ENCODE assay signal across 12 cellular contexts in the genomic region with DNA sequence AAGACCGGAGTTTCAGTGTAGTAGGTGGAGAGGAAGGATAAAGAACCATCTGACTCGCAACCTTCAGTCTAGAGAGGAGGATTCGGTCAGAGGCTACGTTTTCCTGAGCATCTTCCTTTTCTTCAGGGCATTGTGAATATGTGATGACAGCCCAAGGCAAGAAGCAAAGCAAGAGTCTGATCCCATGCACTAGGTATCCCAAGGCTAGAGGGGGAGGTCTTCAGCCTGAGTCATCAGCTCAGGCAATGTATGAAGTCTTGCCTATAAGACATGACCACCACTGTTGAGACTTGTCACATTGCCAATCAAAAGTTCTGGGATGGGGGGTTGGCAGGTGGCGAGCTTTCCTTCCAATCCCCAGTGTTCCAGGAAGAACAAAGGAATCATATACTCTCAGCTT.
A peak's percentile ranks its signal among the peaks of the same experiment; 100 is the strongest.
DNase-seq lines count a peak whose midpoint lies in the region; ATAC-seq and TF ChIP-seq lines count a peak whose summit lies in the region.
"Had no signal": no experiment of that assay in that cellular context is flagged by ENCODE, and none has a peak within 500 bp of the region (broad histone marks: within the 10 kb centered on the region; RNA-seq: fewer than 3 reads in every experiment).

No MANE protein-coding gene starts in this region.

- intact Hi-C loops in prostate gland (cut with DNase I): no loop called here

- no peaks in the 10 kb centered on the region for H4K20me1 ChIP-seq in GM23248 (ENCODE audit: insufficient read depth)
- no peaks in the 10 kb centered on the region for H4K20me1 ChIP-seq in fibroblast of lung (ENCODE audit: control insufficient read depth, extremely low read depth, insufficient read depth, low read length)

- no peaks in the 10 kb centered on the region for H3K27me3 ChIP-seq in GM23248 (replicated peaks; ENCODE audit: insufficient read depth)
- H3K27me3 ChIP-seq in SJCRH30: no peaks in the 10 kb centered on the region
- H3K27me3 ChIP-seq in fibroblast of lung (ENCODE audit: control insufficient read depth, insufficient read depth, low read length): no peaks in the 10 kb centered on the region
- no peaks in the 10 kb centered on the region for H3K27me3 ChIP-seq in prostate gland (replicated peaks; ENCODE audit: insufficient read depth)

- ATAC-seq in GM19023 (IDR thresholded peaks at IDR 0.05; ENCODE audit: unreplicated experiment): no peak

- TF ChIP-seq CTCF in fibroblast of lung (conservative IDR thresholded peaks at IDR 0.05 in 1 of 2, IDR thresholded peaks at IDR 0.05 in 1 of 2; ENCODE audit: low read depth in 1 of 2, low read length in 2 of 2) (no peak), prostate gland (IDR thresholded peaks at IDR 0.05) (no peak)

- H3K9me3 ChIP-seq in GM23248 (ENCODE audit: low read depth): no peaks in the 10 kb centered on the region
- no peaks in the 10 kb centered on the region for H3K9me3 ChIP-seq in SJCRH30 (replicated peaks)
- H3K9me3 ChIP-seq in fibroblast of lung (ENCODE audit: control insufficient read depth, insufficient read depth, low read depth, low read length): no peaks in the 10 kb centered on the region
- H3K9me3 ChIP-seq in prostate gland: no peaks in the 10 kb centered on the region

- H3K4me3 ChIP-seq in GM23248 (0 out of 2 replicates have a peak overlapping the region, but pooled peaks have one; percentile 4), SJCRH30 (no peak overlapping the region), fibroblast of lung (replicated peaks in 1 of 4; ENCODE audit: control extremely low read depth in 1 of 4, insufficient read depth in 1 of 4, low read depth in 3 of 4, low read length in 4 of 4) (no peak overlapping the region), skeletal muscle cell (ENCODE audit: low read depth, low read length) (no peak overlapping the region), prostate gland (no peak overlapping the region)

- H3K9me2 ChIP-seq in GM23248 (ENCODE audit: insufficient read depth): no peaks in the 10 kb centered on the region

- in situ Hi-C loops in GM23248 (cut with MboI): no loop called here

- WGBS in GM23248 (ENCODE audit: low coverage in 1 of 2, low lambda C conversion rate in 2 of 2, missing lambda C conversion rate in 2 of 2), 2 experiments: 27 to 28% methylated on average over 5 of the region's 5 CpGs
- WGBS in prostate gland: 66% methylated on average over 5 of the region's 5 CpGs

- DNase-seq in GM23248: no peak
- peak; percentile 41 to 45 for DNase-seq in SJCRH30
- DNase-seq in fibroblast of lung (ENCODE audit: low read depth in 2 of 2): peak; percentile 32 to 80
- DNase-seq in skeletal muscle cell (ENCODE audit: low read depth): peak; percentile 67
- DNase-seq in NCI-H446 (lab: John Stamatoyannopoulos, UW): no peak
- DNase-seq in prostate gland (ENCODE audit: low spot score): no peak
- no peak for DNase-seq in DMS153 treated with DMSO at 0.1 percent for 48 hours (lab: John Stamatoyannopoulos, UW; ENCODE audit: unreplicated experiment)
- DNase-seq: activated naive CD4-positive, alpha-beta T cell treated with anti-CD3 and anti-CD28 coated beads, Interleukin-2, amount 10 ng/mL, durations not matched to agents 7 days and 5 days; immature natural killer cell; NCI-H524 treated with DMSO at 0.1 percent for 48 hours had no signal

- H3K27ac ChIP-seq in GM23248 (peak overlapping the region; percentile 97), SJCRH30 (peak overlapping the region; percentile 67), fibroblast of lung (ENCODE audit: insufficient read depth, low read length) (peak overlapping the region; percentile 94), prostate gland (no peak overlapping the region)
- H3K27ac ChIP-seq: C4-2B had no signal

- peak overlapping the region; percentile 70 for H3K4me2 ChIP-seq in GM23248 (ENCODE audit: unreplicated experiment)
- no peak overlapping the region for H3K4me2 ChIP-seq in fibroblast of lung (ENCODE audit: extremely low read depth, insufficient read depth, low read length)

- H3K9ac ChIP-seq in GM23248: peak overlapping the region; percentile 78
- peak overlapping the region; percentile 1 for H3K9ac ChIP-seq in fibroblast of lung (ENCODE audit: insufficient read depth, low read length)

- H3K4me1 ChIP-seq in GM23248 (ENCODE audit: insufficient read depth) (peaks cover 46% of the 10 kb centered on the region), SJCRH30 (peaks cover 52% of the 10 kb centered on the region), fibroblast of lung (ENCODE audit: control insufficient read depth, extremely low read depth, insufficient read depth, low read length) (peaks cover 30% of the 10 kb centered on the region), prostate gland (replicated peaks) (no peaks in the 10 kb centered on the region)

- H3K36me3 ChIP-seq in GM23248 (ENCODE audit: low read depth) (no peaks in the 10 kb centered on the region), SJCRH30 (no peaks in the 10 kb centered on the region), fibroblast of lung (ENCODE audit: control insufficient read depth, insufficient read depth, low read length) (no peaks in the 10 kb centered on the region), prostate gland (no peaks in the 10 kb centered on the region)

- no peak for TF ChIP-seq POLR2A in prostate gland (IDR thresholded peaks at IDR 0.05)

- H2AFZ ChIP-seq in GM23248: no peak overlapping the region
- H2AFZ ChIP-seq in fibroblast of lung (ENCODE audit: low read length): no peak overlapping the region

- H3K79me2 ChIP-seq in GM23248 (ENCODE audit: insufficient read depth): no peaks in the 10 kb centered on the region
- no peaks in the 10 kb centered on the region for H3K79me2 ChIP-seq in fibroblast of lung (ENCODE audit: control insufficient read depth, insufficient read depth, low read length)

- H3F3A ChIP-seq in GM23248 (ENCODE audit: insufficient read depth): peaks cover 51% of the 10 kb centered on the region

Comparison
In these comparisons a context has a peak if more than half of its experiments do, and no peak if none do; other contexts are left out.
1. DNase-seq: peak in SJCRH30 (2 of 2), fibroblast of lung (2 of 2) and skeletal muscle cell (single experiment); none in GM23248 (single experiment), NCI-H446 (0 of 2), prostate gland (single experiment) and DMS153 treated with DMSO at 0.1 percent for 48 hours (single experiment).
2. H3K27ac ChIP-seq: peak in GM23248 (single experiment), SJCRH30 (single experiment) and fibroblast of lung (single experiment); none in prostate gland (0 of 2).